ENCODE assay signal across 8 cellular contexts in the genomic region with DNA sequence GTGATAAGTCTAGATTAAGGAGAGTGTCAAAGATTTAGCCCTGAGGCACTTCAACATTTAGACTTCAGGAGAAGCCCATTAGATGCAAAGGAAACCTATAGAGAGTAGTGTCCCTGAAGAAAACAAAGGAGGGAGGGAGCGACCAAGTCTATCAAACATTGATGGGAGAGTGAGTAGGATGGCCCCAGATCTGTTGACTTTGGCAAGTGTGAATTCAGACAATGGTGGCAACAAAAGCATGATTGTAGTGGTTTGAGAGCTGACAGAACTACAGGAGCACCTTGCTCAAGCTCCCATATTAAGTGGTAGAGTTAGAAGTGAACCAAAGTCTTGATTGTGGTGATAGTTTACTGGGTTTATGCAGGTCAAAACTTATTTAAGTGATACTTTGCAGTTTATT. TPM values are rescaled to one million over a fixed set of nuclear protein-coding genes. Genes with fewer than 3 reads are reported as not detected.
DNase-seq lines count a peak whose midpoint lies in the region; TF ChIP-seq lines count a peak whose summit lies in the region.

No MANE protein-coding gene starts in this region.

- H3K27ac Mint-ChIP-seq in HFFc6 (peak overlapping the region; percentile 87; the same call in 1 of the 2 replicates), brain (peak overlapping the region in 3 of 5 experiments; percentile 6 to 98 (median 96))

- peaks cover 4% of the 10 kb centered on the region for H3K27me3 Mint-ChIP-seq in HFFc6 (ENCODE audit: insufficient read depth)
- H3K27me3 Mint-ChIP-seq in brain, result peaks cover 5% of the 10 kb centered on the region

- peaks cover 30% of the 10 kb centered on the region for H3K4me1 ChIP-seq in mucosa of stomach (ENCODE audit: control insufficient read depth, insufficient read depth, low read length)

- DNase-seq in HFFc6, result no peak
- no peak for DNase-seq in central memory CD4-positive, alpha-beta T cell
- DNase-seq in SIG-M5 treated with dmso at 0.1 percent for 504 hours (lab: John Stamatoyannopoulos, UW; ENCODE audit: unreplicated experiment), result no peak
- no peak for DNase-seq in nucleus accumbens (lab: John Stamatoyannopoulos, UW)
- DNase-seq in NCI-H510A (lab: John Stamatoyannopoulos, UW), result no peak

- no peak for TF ChIP-seq CTCF in 22Rv1 (IDR thresholded peaks at IDR 0.05)
- no peak for TF ChIP-seq CTCF in HFFc6 (IDR thresholded peaks at IDR 0.05)
- no peak for TF ChIP-seq CTCF in brain (conservative IDR thresholded peaks at IDR 0.05)

- peak overlapping the region; percentile 73 for H3K27ac ChIP-seq in 22Rv1

- peak overlapping the region; percentile 93 for H3K4me3 Mint-ChIP-seq in HFFc6
- H3K4me3 Mint-ChIP-seq in brain, result peak overlapping the region; percentile 93 to 99 (median 96)

- H3K36me3 ChIP-seq in mucosa of stomach (ENCODE audit: control insufficient read depth, insufficient read depth, low read length), result no peaks in the 10 kb centered on the region

- H3K9ac ChIP-seq in mucosa of stomach (ENCODE audit: low read length), result peak overlapping the region; percentile 70

- H3K9me3 Mint-ChIP-seq in HFFc6 (no peaks in the 10 kb centered on the region), brain (peaks cover 0 to 4% (median 0%) of the 10 kb centered on the region in 5 experiments)

- no peaks in the 10 kb centered on the region for H3K9me3 ChIP-seq in mucosa of stomach (ENCODE audit: control insufficient read depth, low read length)

- H3K4me1 Mint-ChIP-seq in HFFc6 (ENCODE audit: low read depth), result peaks cover 59% of the 10 kb centered on the region
- peaks cover 55% of the 10 kb centered on the region for H3K4me1 Mint-ChIP-seq in brain

- H3K36me3 Mint-ChIP-seq in HFFc6 (ENCODE audit: low read depth), result no peaks in the 10 kb centered on the region; the same call in 1 of the 2 replicates
- no peaks in the 10 kb centered on the region for H3K36me3 Mint-ChIP-seq in brain

- peak overlapping the region; percentile 32 for H3K4me3 ChIP-seq in mucosa of stomach (ENCODE audit: low read length)

- no peaks in the 10 kb centered on the region for H3K27me3 ChIP-seq in mucosa of stomach (ENCODE audit: control insufficient read depth, insufficient read depth, low read length)

RNA-seq across cellular contexts. Expression of a gene that starts 1.0 kb away (rescaled TPM):
- 10 to 100 TPM; 51.3 to 69.3 (median 63.1) TPM for total RNA-seq in HFFc6 (2021; fragmentation: NEBNext Ultra II Directional; extraction: Animal tissue kit (Norgen Biotek cat#: 25700))
- 100 TPM for polyA plus RNA-seq in brain (ENCODE audit: insufficient read depth, low read depth, low replicate concordance)

RNA-seq across cellular contexts. Expression of a gene that starts 13.2 kb away (rescaled TPM):
- 10 to 100 TPM in 5 of 6 experiments, 1 to 10 TPM in 1; 9.8 to 14.0 (median 12.3) TPM for total RNA-seq in HFFc6 (2021; fragmentation: NEBNext Ultra II Directional; extraction: Animal tissue kit (Norgen Biotek cat#: 25700))
- polyA plus RNA-seq in brain (ENCODE audit: insufficient read depth, low read depth, low replicate concordance), result 39.4 TPM

RNA-seq across cellular contexts. Expression of a gene that starts 14.0 kb away (rescaled TPM):
- total RNA-seq in HFFc6 (2021; fragmentation: NEBNext Ultra II Directional; extraction: Animal tissue kit (Norgen Biotek cat#: 25700)), result 10 to 100 TPM; 56.9 to 65.6 (median 61.9) TPM
- polyA plus RNA-seq in brain (ENCODE audit: insufficient read depth, low read depth, low replicate concordance), result 167 TPM

RNA-seq across cellular contexts. Expression of a gene that starts 46.8 kb away (rescaled TPM):
- 10 to 100 TPM; 62.4 to 75.4 (median 71.2) TPM for total RNA-seq in HFFc6 (2021; fragmentation: NEBNext Ultra II Directional; extraction: Animal tissue kit (Norgen Biotek cat#: 25700))
- polyA plus RNA-seq in brain (ENCODE audit: insufficient read depth, low read depth, low replicate concordance), result 40.7 TPM

RNA-seq across cellular contexts. Expression of a gene that starts 47.4 kb away (rescaled TPM):
- 10 to 100 TPM; 50.7 to 63.4 (median 56.1) TPM for total RNA-seq in HFFc6 (2021; fragmentation: NEBNext Ultra II Directional; extraction: Animal tissue kit (Norgen Biotek cat#: 25700))
- 127 TPM for polyA plus RNA-seq in brain (ENCODE audit: insufficient read depth, low read depth, low replicate concordance)
